Comparison of ENCODE assay signal across 1 cellular context in the genomic region with DNA sequence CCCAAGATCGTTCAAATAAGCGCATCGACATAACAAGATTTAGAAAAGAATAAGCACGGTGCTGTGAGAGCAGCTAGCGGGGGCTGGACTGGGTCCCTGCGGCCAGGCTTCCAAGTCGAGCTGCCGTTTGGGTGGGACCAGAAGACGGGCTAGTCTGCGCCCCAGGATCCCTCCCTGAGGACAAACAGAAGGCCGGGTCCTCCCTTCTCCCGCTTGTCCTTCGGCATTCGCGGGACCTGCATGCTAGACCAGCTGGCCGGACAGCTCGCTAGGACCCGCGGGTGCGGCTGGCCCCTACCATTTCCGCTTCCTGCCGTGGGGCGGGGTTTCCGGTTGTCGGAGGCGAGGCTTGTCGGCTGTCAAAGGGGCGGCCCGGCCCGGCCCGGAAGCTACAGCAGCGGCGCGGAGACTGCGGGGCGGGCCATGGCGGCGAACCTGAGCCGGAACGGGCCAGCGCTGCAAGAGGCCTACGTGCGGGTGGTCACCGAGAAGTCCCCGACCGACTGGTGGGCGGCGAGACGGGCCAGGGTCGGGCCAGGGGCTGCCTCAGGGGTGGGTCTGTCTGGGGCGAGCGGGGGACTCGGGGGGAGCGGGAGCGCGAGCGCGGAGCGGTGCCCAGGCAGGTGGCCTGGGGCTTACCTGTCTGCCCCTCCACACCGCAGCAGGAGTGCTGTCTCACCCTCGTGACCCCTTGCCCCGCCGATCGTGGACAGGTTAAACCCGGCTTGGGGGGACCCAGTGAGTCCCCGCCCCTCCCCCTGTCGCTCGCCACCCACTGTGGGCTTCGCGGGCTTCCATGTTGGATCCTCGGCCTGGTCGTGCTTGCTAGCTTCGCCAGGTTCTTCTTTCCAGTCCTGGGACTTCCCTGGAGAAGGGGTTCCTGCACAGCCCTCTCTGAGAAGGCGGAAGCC.
TF ChIP-seq lines count a peak whose summit lies in the region.

DBNL (plus strand) TSS at position 388 of the 911 bp plus-strand sequence; CDS start at position 424, 36 bp downstream.

TF ChIP-seq in HEK293, 187 proteins besides CTCF, POLR2A, EP300 and RAD21 (continued from another document and continues in another):
- TF ChIP-seq ZSCAN23 (tag by site-specific recombination; IDR thresholded peaks at IDR 0.05), result no peak
- peak; percentile 95 for TF ChIP-seq ZNF121 (tag by site-specific recombination; IDR thresholded peaks at IDR 0.05)
- TF ChIP-seq SETDB1 (IDR thresholded peaks at IDR 0.05; ENCODE audit: insufficient read length, low read length), result no peak
- TF ChIP-seq, protein P1, sequence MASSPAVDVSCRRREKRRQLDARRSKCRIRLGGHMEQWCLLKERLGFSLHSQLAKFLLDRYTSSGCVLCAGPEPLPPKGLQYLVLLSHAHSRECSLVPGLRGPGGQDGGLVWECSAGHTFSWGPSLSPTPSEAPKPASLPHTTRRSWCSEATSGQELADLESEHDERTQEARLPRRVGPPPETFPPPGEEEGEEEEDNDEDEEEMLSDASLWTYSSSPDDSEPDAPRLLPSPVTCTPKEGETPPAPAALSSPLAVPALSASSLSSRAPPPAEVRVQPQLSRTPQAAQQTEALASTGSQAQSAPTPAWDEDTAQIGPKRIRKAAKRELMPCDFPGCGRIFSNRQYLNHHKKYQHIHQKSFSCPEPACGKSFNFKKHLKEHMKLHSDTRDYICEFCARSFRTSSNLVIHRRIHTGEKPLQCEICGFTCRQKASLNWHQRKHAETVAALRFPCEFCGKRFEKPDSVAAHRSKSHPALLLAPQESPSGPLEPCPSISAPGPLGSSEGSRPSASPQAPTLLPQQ (tag by site-specific recombination; IDR thresholded peaks at IDR 0.05), result 0 out of 2 replicates have a peak, but pooled peaks have one; percentile 69
- peak; percentile 81 for TF ChIP-seq ZBTB26 (tag by site-specific recombination; optimal IDR thresholded peaks at IDR 0.05)
- TF ChIP-seq ZNF555 (tag by site-specific recombination; conservative IDR thresholded peaks at IDR 0.05), result no peak
- TF ChIP-seq BCL11B (tag by site-specific recombination; IDR thresholded peaks at IDR 0.05; ENCODE audit: low read depth), result peak; percentile 53; the same call in 1 of the 2 replicates
- no peak for TF ChIP-seq ZNF366 (tag by site-specific recombination; conservative IDR thresholded peaks at IDR 0.05)
- TF ChIP-seq ZNF202 (tag by site-specific recombination; IDR thresholded peaks at IDR 0.05; ENCODE audit: borderline replicate concordance), result no peak
- TF ChIP-seq ZNF37A (tag by site-specific recombination; IDR thresholded peaks at IDR 0.05), result no peak
- 0 out of 2 replicates have a peak, but pooled peaks have one; percentile 32 for TF ChIP-seq ZNF843 (tag by site-specific recombination; IDR thresholded peaks at IDR 0.05)
- no peak for TF ChIP-seq ZFP41 (tag by site-specific recombination; IDR thresholded peaks at IDR 0.05; ENCODE audit: borderline replicate concordance)
- no peak for TF ChIP-seq BCL6B (tag by site-specific recombination; IDR thresholded peaks at IDR 0.05)
- TF ChIP-seq ZNF26 (tag by site-specific recombination; IDR thresholded peaks at IDR 0.05), result no peak
- peak; percentile 85; the same call in 1 of the 2 replicates for TF ChIP-seq ZNF501 (tag by site-specific recombination; IDR thresholded peaks at IDR 0.05)
- no peak for TF ChIP-seq ZNF530 (tag by site-specific recombination; IDR thresholded peaks at IDR 0.05; ENCODE audit: low read depth)
- TF ChIP-seq ZNF223 (tag by site-specific recombination; IDR thresholded peaks at IDR 0.05), result no peak
- no peak for TF ChIP-seq ZNF426 (tag by site-specific recombination; IDR thresholded peaks at IDR 0.05)
- TF ChIP-seq ZNF239 (tag by site-specific recombination; IDR thresholded peaks at IDR 0.05), result no peak
- TF ChIP-seq SP3 (tag by site-specific recombination; IDR thresholded peaks at IDR 0.05), result peak; percentile 84
- TF ChIP-seq GFI1B (tag by site-specific recombination; IDR thresholded peaks at IDR 0.05), result no peak
- no peak for TF ChIP-seq ZNF560 (tag by site-specific recombination; IDR thresholded peaks at IDR 0.05; ENCODE audit: borderline replicate concordance)
- no peak; the same call in 1 of the 2 replicates for TF ChIP-seq ZFHX2 (tag by site-specific recombination; conservative IDR thresholded peaks at IDR 0.05)
- TF ChIP-seq RBAK (tag by site-specific recombination; IDR thresholded peaks at IDR 0.05), result no peak
- no peak for TF ChIP-seq ZBTB7A (tag by site-specific recombination; IDR thresholded peaks at IDR 0.05; ENCODE audit: low read depth)
- TF ChIP-seq ZNF138 (tag by site-specific recombination; IDR thresholded peaks at IDR 0.05; ENCODE audit: borderline replicate concordance), result no peak
- TF ChIP-seq ZNF600 (tag by site-specific recombination; IDR thresholded peaks at IDR 0.05), result no peak
- TF ChIP-seq ZNF610 (tag by site-specific recombination; IDR thresholded peaks at IDR 0.05; ENCODE audit: borderline replicate concordance), result no peak
- TF ChIP-seq, protein P2, sequence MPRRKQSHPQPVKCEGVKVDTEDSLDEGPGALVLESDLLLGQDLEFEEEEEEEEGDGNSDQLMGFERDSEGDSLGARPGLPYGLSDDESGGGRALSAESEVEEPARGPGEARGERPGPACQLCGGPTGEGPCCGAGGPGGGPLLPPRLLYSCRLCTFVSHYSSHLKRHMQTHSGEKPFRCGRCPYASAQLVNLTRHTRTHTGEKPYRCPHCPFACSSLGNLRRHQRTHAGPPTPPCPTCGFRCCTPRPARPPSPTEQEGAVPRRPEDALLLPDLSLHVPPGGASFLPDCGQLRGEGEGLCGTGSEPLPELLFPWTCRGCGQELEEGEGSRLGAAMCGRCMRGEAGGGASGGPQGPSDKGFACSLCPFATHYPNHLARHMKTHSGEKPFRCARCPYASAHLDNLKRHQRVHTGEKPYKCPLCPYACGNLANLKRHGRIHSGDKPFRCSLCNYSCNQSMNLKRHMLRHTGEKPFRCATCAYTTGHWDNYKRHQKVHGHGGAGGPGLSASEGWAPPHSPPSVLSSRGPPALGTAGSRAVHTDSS (tag by site-specific recombination; IDR thresholded peaks at IDR 0.05), result no peak
- peak; percentile 98 for TF ChIP-seq SP2 (tag by site-specific recombination; IDR thresholded peaks at IDR 0.05)
- no peak for TF ChIP-seq ZNF48 (tag by site-specific recombination; IDR thresholded peaks at IDR 0.05)
- no peak for TF ChIP-seq ZNF280D (tag by site-specific recombination; IDR thresholded peaks at IDR 0.05)
- TF ChIP-seq REPIN1 (tag by site-specific recombination; IDR thresholded peaks at IDR 0.05; ENCODE audit: low read depth), result no peak
- no peak for TF ChIP-seq MYNN (tag by site-specific recombination; IDR thresholded peaks at IDR 0.05; ENCODE audit: borderline replicate concordance)
- no peak for TF ChIP-seq ZNF248 (tag by site-specific recombination; IDR thresholded peaks at IDR 0.05)
- no peak for TF ChIP-seq KLF10 (tag by site-specific recombination; IDR thresholded peaks at IDR 0.05)
- 0 out of 2 replicates have a peak, but pooled peaks have one; percentile 9 for TF ChIP-seq ZBTB8A (tag by site-specific recombination; IDR thresholded peaks at IDR 0.05)
- peak; percentile 78 for TF ChIP-seq GLIS2 (tag by site-specific recombination; IDR thresholded peaks at IDR 0.05)
- TF ChIP-seq ZNF514 (tag by site-specific recombination; IDR thresholded peaks at IDR 0.05), result no peak
- TF ChIP-seq BCL11A (tag by site-specific recombination; IDR thresholded peaks at IDR 0.05; ENCODE audit: low read depth), result no peak
- no peak; the same call in 1 of the 2 replicates for TF ChIP-seq ZNF112 (tag by site-specific recombination; IDR thresholded peaks at IDR 0.05)
- TF ChIP-seq, protein P3, sequence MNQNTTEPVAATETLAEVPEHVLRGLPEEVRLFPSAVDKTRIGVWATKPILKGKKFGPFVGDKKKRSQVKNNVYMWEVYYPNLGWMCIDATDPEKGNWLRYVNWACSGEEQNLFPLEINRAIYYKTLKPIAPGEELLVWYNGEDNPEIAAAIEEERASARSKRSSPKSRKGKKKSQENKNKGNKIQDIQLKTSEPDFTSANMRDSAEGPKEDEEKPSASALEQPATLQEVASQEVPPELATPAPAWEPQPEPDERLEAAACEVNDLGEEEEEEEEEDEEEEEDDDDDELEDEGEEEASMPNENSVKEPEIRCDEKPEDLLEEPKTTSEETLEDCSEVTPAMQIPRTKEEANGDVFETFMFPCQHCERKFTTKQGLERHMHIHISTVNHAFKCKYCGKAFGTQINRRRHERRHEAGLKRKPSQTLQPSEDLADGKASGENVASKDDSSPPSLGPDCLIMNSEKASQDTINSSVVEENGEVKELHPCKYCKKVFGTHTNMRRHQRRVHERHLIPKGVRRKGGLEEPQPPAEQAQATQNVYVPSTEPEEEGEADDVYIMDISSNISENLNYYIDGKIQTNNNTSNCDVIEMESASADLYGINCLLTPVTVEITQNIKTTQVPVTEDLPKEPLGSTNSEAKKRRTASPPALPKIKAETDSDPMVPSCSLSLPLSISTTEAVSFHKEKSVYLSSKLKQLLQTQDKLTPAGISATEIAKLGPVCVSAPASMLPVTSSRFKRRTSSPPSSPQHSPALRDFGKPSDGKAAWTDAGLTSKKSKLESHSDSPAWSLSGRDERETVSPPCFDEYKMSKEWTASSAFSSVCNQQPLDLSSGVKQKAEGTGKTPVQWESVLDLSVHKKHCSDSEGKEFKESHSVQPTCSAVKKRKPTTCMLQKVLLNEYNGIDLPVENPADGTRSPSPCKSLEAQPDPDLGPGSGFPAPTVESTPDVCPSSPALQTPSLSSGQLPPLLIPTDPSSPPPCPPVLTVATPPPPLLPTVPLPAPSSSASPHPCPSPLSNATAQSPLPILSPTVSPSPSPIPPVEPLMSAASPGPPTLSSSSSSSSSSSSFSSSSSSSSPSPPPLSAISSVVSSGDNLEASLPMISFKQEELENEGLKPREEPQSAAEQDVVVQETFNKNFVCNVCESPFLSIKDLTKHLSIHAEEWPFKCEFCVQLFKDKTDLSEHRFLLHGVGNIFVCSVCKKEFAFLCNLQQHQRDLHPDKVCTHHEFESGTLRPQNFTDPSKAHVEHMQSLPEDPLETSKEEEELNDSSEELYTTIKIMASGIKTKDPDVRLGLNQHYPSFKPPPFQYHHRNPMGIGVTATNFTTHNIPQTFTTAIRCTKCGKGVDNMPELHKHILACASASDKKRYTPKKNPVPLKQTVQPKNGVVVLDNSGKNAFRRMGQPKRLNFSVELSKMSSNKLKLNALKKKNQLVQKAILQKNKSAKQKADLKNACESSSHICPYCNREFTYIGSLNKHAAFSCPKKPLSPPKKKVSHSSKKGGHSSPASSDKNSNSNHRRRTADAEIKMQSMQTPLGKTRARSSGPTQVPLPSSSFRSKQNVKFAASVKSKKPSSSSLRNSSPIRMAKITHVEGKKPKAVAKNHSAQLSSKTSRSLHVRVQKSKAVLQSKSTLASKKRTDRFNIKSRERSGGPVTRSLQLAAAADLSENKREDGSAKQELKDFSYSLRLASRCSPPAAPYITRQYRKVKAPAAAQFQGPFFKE (tag by site-specific recombination; IDR thresholded peaks at IDR 0.05; ENCODE audit: borderline replicate concordance), result no peak
- TF ChIP-seq YY1 (tag by site-specific recombination; IDR thresholded peaks at IDR 0.05), result peak; percentile 79
